In genomic region chr4:40924793-40925117, GRCh38 we compare ENCODE assay signal across 5 cellular contexts.
"Had no signal": no experiment of that assay in that cellular context is flagged by ENCODE, and none has a peak within 500 bp of the region (broad histone marks: within the 10 kb centered on the region; RNA-seq: fewer than 3 reads in every experiment).

No MANE protein-coding gene starts in this region.

- H3K4me3 ChIP-seq: breast epithelium, gastrocnemius medialis, heart right ventricle, lung had no signal

- H3K27me3 ChIP-seq: breast epithelium, gastrocnemius medialis, heart right ventricle had no signal

- H3K36me3 ChIP-seq: breast epithelium, gastrocnemius medialis had no signal

- H3K9me3 ChIP-seq: breast epithelium, gastrocnemius medialis, heart right ventricle had no signal

- H3K4me1 ChIP-seq: breast epithelium had no signal

- H3K4me3 Mint-ChIP-seq: activated naive CD8-positive, alpha-beta T cell treated with anti-CD3 and anti-CD28 coated beads, Interleukin-2, amount 50 U/mL, for 24 hours had no signal
